Comparison of ENCODE assay signal across 8 cellular contexts in the genomic region with DNA sequence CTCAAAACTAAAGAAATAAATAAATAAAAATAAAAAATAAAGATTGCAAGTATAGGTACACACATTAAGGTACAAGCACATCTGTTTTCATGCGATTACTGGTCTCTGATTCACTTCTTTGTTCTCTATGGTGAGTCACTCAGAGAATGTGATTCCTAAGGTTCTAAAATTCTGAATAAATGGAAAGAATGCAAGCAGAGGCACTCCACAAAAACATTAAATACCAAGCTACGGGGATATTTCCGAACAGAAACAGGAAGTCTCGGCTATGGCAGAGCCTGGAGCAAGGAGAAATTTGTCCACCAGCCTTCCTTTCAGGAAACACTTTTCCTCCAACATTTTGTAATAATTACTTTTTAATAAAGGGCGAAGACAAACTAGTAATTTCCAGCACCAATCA. TPM values are rescaled to one million over a fixed set of nuclear protein-coding genes. Genes with fewer than 3 reads are reported as not detected.
DNase-seq lines count a peak whose midpoint lies in the region; ATAC-seq, FAIRE-seq and TF ChIP-seq lines count a peak whose summit lies in the region.

No MANE protein-coding gene starts in this region.

- FAIRE-seq in GM12891 (lab: Jason Lieb, UNC) = no peak
- peak; percentile 86 for FAIRE-seq in RCC 7860 (lab: Jason Lieb, UNC)

- H3K36me3 Mint-ChIP-seq in endothelial cell (ENCODE audit: low read depth, unreplicated experiment) = peaks cover 4% of the 10 kb centered on the region

- DNase-seq in GM12891 (ENCODE audit: insufficient read length, low spot score) (no peak), RCC 7860 (ENCODE audit: low spot score) (peak; percentile 76), endothelial cell (ENCODE audit: low spot score) (no peak), non-pigmented ciliary epithelial cell (ENCODE audit: low read depth) (peak; percentile 58), iPS-NIHi7 (ENCODE audit: extremely low spot score) (no peak)
- DNase-seq in stimulated activated CD4-positive, alpha-beta T cell treated with anti-CD3 and anti-CD28 coated beads, Interleukin-12 subunit alpha, Interleukin-12 subunit beta, amount 100 ng/mL, for 4 hours = no peak
- DNase-seq in activated CD4-positive, CD25-positive, alpha-beta regulatory T cell treated with anti-CD3 and anti-CD28 coated beads, Interleukin-2, amount 50 U/mL, for 72 hours = no peak

- no peak; the same call in 1 of the 2 replicates for TF ChIP-seq POLR2A in GM12891 (IDR thresholded peaks at IDR 0.05; ENCODE audit: low read depth, low read length)

- H3K4me3 Mint-ChIP-seq in endothelial cell (ENCODE audit: unreplicated experiment) = peak overlapping the region; percentile 94

- peaks cover 53% of the 10 kb centered on the region for H3K4me1 Mint-ChIP-seq in endothelial cell (ENCODE audit: unreplicated experiment)

- no peaks in the 10 kb centered on the region for H3K9me3 Mint-ChIP-seq in endothelial cell (ENCODE audit: unreplicated experiment)

- H3K27ac Mint-ChIP-seq in endothelial cell (ENCODE audit: unreplicated experiment) = peak overlapping the region; percentile 92

- no peak for TF ChIP-seq CTCF in endothelial cell (IDR thresholded peaks at IDR 0.05; ENCODE audit: unreplicated experiment)

- H3K27me3 Mint-ChIP-seq in endothelial cell (ENCODE audit: unreplicated experiment) = peaks cover 10% of the 10 kb centered on the region

- ATAC-seq in HG02885 (IDR thresholded peaks at IDR 0.05; ENCODE audit: poor library complexity, unreplicated experiment) = no peak

TF ChIP-seq in GM12891, 5 proteins besides CTCF, POLR2A, EP300 and RAD21:
- TF ChIP-seq SPI1 (IDR thresholded peaks at IDR 0.05; ENCODE audit: low read depth, low read length) = peak; percentile 21; the same call in 1 of the 2 replicates
- no peak for TF ChIP-seq POLR2AphosphoS5 (IDR thresholded peaks at IDR 0.05; ENCODE audit: low read depth, low read length)

RNA-seq across cellular contexts. Expression of gene VOPP1, which starts 1.4 kb away (rescaled TPM):
- polyA plus RNA-seq in GM12891 (2012; ENCODE audit: low read depth, missing spikeins) = 124 TPM
- 54.2 TPM for total RNA-seq in endothelial cell (ENCODE audit: unreplicated experiment)

Comparison
In these comparisons a context has a peak if more than half of its experiments do, and no peak if none do; other contexts are left out.
1. DNase-seq: peak in RCC 7860 (single experiment) and non-pigmented ciliary epithelial cell (single experiment); none in GM12891 (single experiment), endothelial cell (single experiment), stimulated activated CD4-positive, alpha-beta T cell treated with anti-CD3 and anti-CD28 coated beads, Interleukin-12 subunit alpha, Interleukin-12 subunit beta, amount 100 ng/mL, for 4 hours (single experiment), iPS-NIHi7 (single experiment) and activated CD4-positive, CD25-positive, alpha-beta regulatory T cell treated with anti-CD3 and anti-CD28 coated beads, Interleukin-2, amount 50 U/mL, for 72 hours (single experiment).